ENCODE assay signal across 22 cellular contexts in genomic region chr21:17650301-17650700, GRCh38. TPM values are rescaled to one million over a fixed set of nuclear protein-coding genes. Genes with fewer than 3 reads are reported as not detected.
DNase-seq lines count a peak whose midpoint lies in the region; ATAC-seq and TF ChIP-seq lines count a peak whose summit lies in the region.
"Had no signal": no experiment of that assay in that cellular context is flagged by ENCODE, and none has a peak within 500 bp of the region (broad histone marks: within the 10 kb centered on the region; RNA-seq: fewer than 3 reads in every experiment).

No MANE protein-coding gene starts in this region.

- H4K20me1 ChIP-seq in Loucy (ENCODE audit: insufficient read depth, low read length, poor library complexity, severe bottlenecking) = no peaks in the 10 kb centered on the region
- H4K20me1 ChIP-seq: BLaER1 treated with 17β-estradiol and CSF1 and Interleukin-3, amounts not matched to agents 10 nM and 100 nM had no signal

- H3K9me2 ChIP-seq in Loucy (replicated peaks; ENCODE audit: low read depth, low read length) = no peaks in the 10 kb centered on the region

- peaks cover 6% of the 10 kb centered on the region for H3K4me1 ChIP-seq in Loucy (ENCODE audit: insufficient read depth, low read length, poor library complexity, severe bottlenecking)
- H3K4me1 ChIP-seq in right lobe of liver = no peaks in the 10 kb centered on the region
- H3K4me1 ChIP-seq: A549; BE2C; BLaER1 treated with 17β-estradiol and CSF1 and Interleukin-3, amounts not matched to agents 10 nM and 100 nM had no signal

- H3K79me2 ChIP-seq in Loucy (ENCODE audit: insufficient read depth, low read length) = no peaks in the 10 kb centered on the region

- TF ChIP-seq CTCF in Loucy (conservative IDR thresholded peaks at IDR 0.05; ENCODE audit: low read length) = no peak
- TF ChIP-seq CTCF in right lobe of liver (IDR thresholded peaks at IDR 0.05) = no peak

- H3K27ac ChIP-seq in right lobe of liver = no peak overlapping the region
- H3K27ac ChIP-seq: A549; BLaER1 treated with 17β-estradiol and CSF1 and Interleukin-3, amounts not matched to agents 10 nM and 100 nM; GM23248 had no signal

- no peak overlapping the region for H3K9ac ChIP-seq in Loucy (ENCODE audit: low read depth, low read length, poor library complexity, severe bottlenecking)
- H3K9ac ChIP-seq: BLaER1 treated with 17β-estradiol and CSF1 and Interleukin-3, amounts not matched to agents 10 nM and 100 nM; GM23248 had no signal

- H3F3A ChIP-seq in Loucy (ENCODE audit: low read depth) = no peaks in the 10 kb centered on the region

- H3K9me3 ChIP-seq in Loucy (ENCODE audit: insufficient read depth, low read depth, low read length) (no peaks in the 10 kb centered on the region), right lobe of liver (no peaks in the 10 kb centered on the region)
- H3K9me3 ChIP-seq: A549, BE2C had no signal

- WGBS in right lobe of liver (ENCODE audit: insufficient coverage, low coverage, low lambda C conversion rate, missing lambda C conversion rate) = 11% methylated on average over 1 of the region's 1 CpG

- DNase-seq in NCI-H2107 treated with DMSO at 0.1 percent for 48 hours (lab: John Stamatoyannopoulos, UW; ENCODE audit: unreplicated experiment) (peak; percentile 97), NCI-H69 (lab: John Stamatoyannopoulos, UW) (peak; percentile 64), right lobe of liver (no peak), NCI-H774 (lab: John Stamatoyannopoulos, UW) (no peak), amniotic stem cell (lab: John Stamatoyannopoulos, UW) (no peak)
- DNase-seq: 8988T; ACHN; AML-193; BE2C; CD4-positive, alpha-beta T cell; CD8-positive, alpha-beta memory T cell; DMS 273 treated with DMSO at 0.1 percent for 48 hours; EL; GDM1; GM23248; H9 had no signal

- H3K4me2 ChIP-seq in Loucy (ENCODE audit: low read depth, low read length, poor library complexity, severe bottlenecking) = no peak overlapping the region
- H3K4me2 ChIP-seq: A549; BLaER1 treated with 17β-estradiol and CSF1 and Interleukin-3, amounts not matched to agents 10 nM and 100 nM had no signal

- H3K36me3 ChIP-seq in Loucy (ENCODE audit: insufficient read depth, low read length) = no peaks in the 10 kb centered on the region
- H3K36me3 ChIP-seq in right lobe of liver = no peaks in the 10 kb centered on the region
- H3K36me3 ChIP-seq: BE2C; BLaER1 treated with 17β-estradiol and CSF1 and Interleukin-3, amounts not matched to agents 10 nM and 100 nM had no signal

- no peak for TF ChIP-seq POLR2A in right lobe of liver (IDR thresholded peaks at IDR 0.05)

- intact Hi-C loops in right lobe of liver (cut with DNase I) = no loop called here

- ATAC-seq in right lobe of liver = peak in 3 of 4 donors; percentile 43 to 91 (median 60)
- no peak for ATAC-seq in GM18858 (IDR thresholded peaks at IDR 0.05; ENCODE audit: unreplicated experiment)
- ATAC-seq: A549, GM12878, HCT116 had no signal

- no peak overlapping the region for H3K4me3 ChIP-seq in Loucy (ENCODE audit: low read length, poor library complexity, severe bottlenecking)
- H3K4me3 ChIP-seq in right lobe of liver = no peak overlapping the region
- H3K4me3 ChIP-seq: A549; BLaER1 treated with 17β-estradiol and CSF1 and Interleukin-3, amounts not matched to agents 10 nM and 100 nM; GM12878; GM23248 had no signal

- H2AFZ ChIP-seq in Loucy (ENCODE audit: low read length) = 0 out of 2 replicates have a peak overlapping the region, but pooled peaks have one; percentile 3
- H2AFZ ChIP-seq: GM23248 had no signal

- H3K27me3 ChIP-seq in Loucy (ENCODE audit: insufficient read depth, low read length, poor library complexity, severe bottlenecking) (no peaks in the 10 kb centered on the region), right lobe of liver (no peaks in the 10 kb centered on the region)
- H3K27me3 ChIP-seq: BE2C; BLaER1 treated with 17β-estradiol and CSF1 and Interleukin-3, amounts not matched to agents 10 nM and 100 nM had no signal

RNA-seq across cellular contexts. Expression of gene BTG3, which starts 37.6 kb away (rescaled TPM):
- total RNA-seq in right lobe of liver = 10 to 100 TPM in 2 of 6 experiments, 1 to 10 TPM in 4; 1.1 to 14.3 (median 5.6) TPM

Comparison
In these comparisons a context has a peak if more than half of its experiments do, and no peak if none do; other contexts are left out.
1. DNase-seq: peak in NCI-H2107 treated with DMSO at 0.1 percent for 48 hours (single experiment) and NCI-H69 (single experiment); none in right lobe of liver (0 of 3), NCI-H774 (single experiment) and amniotic stem cell (single experiment).